ENCODE assay signal across 28 cellular contexts in the genomic region with DNA sequence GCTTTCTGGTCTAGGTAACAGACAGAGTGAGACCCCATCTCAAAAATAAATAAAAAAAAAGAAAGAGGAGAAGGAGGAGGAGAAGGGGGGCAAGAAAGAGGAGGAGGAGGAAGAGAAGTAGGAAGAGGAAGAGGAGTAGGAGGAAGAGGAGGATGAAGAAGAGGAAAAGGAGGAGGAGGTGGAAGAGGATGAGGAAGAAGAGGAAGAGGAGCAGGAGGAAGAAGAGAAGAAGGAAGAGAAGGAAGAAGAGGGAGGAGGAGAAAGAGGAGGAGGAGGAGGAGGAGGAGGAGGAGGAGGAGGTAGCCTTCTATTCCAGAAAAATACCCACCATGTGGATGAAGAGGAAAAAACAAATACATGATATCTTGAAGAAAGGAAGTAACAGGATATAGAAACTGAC.
"Had no signal": no experiment of that assay in that cellular context is flagged by ENCODE, and none has a peak within 500 bp of the region (broad histone marks: within the 10 kb centered on the region; RNA-seq: fewer than 3 reads in every experiment).

No MANE protein-coding gene starts in this region.

- H3K4me3 Mint-ChIP-seq: stimulated activated effector memory CD8-positive, alpha-beta T cell treated with anti-CD3 and anti-CD28 coated beads, Interleukin-12 subunit alpha, Interleukin-12 subunit beta, amount 100 ng/mL, for 72 hours; stimulated activated memory B cell treated with anti-CD40 and anti-IgM and Interleukin-4, amounts not matched to agents 10 μg/mL and 1 μg/mL and 100 μg/mL, for 72 hours; stimulated activated naive B cell treated with anti-CD40 and anti-IgM and Interleukin-4, amounts not matched to agents 10 μg/mL and 1 μg/mL and 100 μg/mL, for 72 hours; stimulated activated naive CD8-positive, alpha-beta T cell treated with anti-CD3 and anti-CD28 coated beads, Interleukin-15, amount 100 ng/mL, for 72 hours; stimulated activated naive CD8-positive, alpha-beta T cell treated with anti-CD3 and anti-CD28 coated beads, Interleukin-15, Interleukin-2, amounts not matched to agents 100 ng/mL and 50 ng/mL, for 24 hours; type B pancreatic cell had no signal

- H3K27ac ChIP-seq: stomach, suprapubic skin, testis, thoracic aorta, thyroid gland, tibial artery, tibial nerve, transverse colon, upper lobe of left lung, upper lobe of right lung, uterus, vagina had no signal

- H3K27me3 ChIP-seq: testis, thyroid gland, upper lobe of left lung, vagina had no signal

- H3K9me3 ChIP-seq: suprapubic skin, testis, thoracic aorta, thyroid gland, transverse colon, upper lobe of right lung, vagina had no signal

- H3K4me3 ChIP-seq: stomach, suprapubic skin, testis, thoracic aorta, thyroid gland, tibial artery, tibial nerve, transverse colon, upper lobe of left lung, upper lobe of right lung, uterus, vagina had no signal

- H3K4me1 Mint-ChIP-seq: stimulated activated effector memory CD8-positive, alpha-beta T cell treated with anti-CD3 and anti-CD28 coated beads, Interleukin-12 subunit alpha, Interleukin-12 subunit beta, amount 100 ng/mL, for 72 hours; stimulated activated memory B cell treated with anti-CD40 and anti-IgM and Interleukin-4, amounts not matched to agents 10 μg/mL and 1 μg/mL and 100 μg/mL, for 72 hours; stimulated activated naive B cell treated with anti-CD40 and anti-IgM and Interleukin-4, amounts not matched to agents 10 μg/mL and 1 μg/mL and 100 μg/mL, for 72 hours; stimulated activated naive CD8-positive, alpha-beta T cell treated with anti-CD3 and anti-CD28 coated beads, Interleukin-15, amount 100 ng/mL, for 72 hours had no signal

- H3K4me1 ChIP-seq: suprapubic skin, testis, thyroid gland, tibial artery, tibial nerve, transverse colon, upper lobe of left lung, upper lobe of right lung, uterus, vagina had no signal

- H3K36me3 Mint-ChIP-seq: stimulated activated effector memory CD8-positive, alpha-beta T cell treated with anti-CD3 and anti-CD28 coated beads, Interleukin-12 subunit alpha, Interleukin-12 subunit beta, amount 100 ng/mL, for 72 hours; stimulated activated memory B cell treated with anti-CD40 and anti-IgM and Interleukin-4, amounts not matched to agents 10 μg/mL and 1 μg/mL and 100 μg/mL, for 72 hours; stimulated activated naive B cell treated with anti-CD40 and anti-IgM and Interleukin-4, amounts not matched to agents 10 μg/mL and 1 μg/mL and 100 μg/mL, for 72 hours; type B pancreatic cell had no signal

- H3K36me3 ChIP-seq: stomach, suprapubic skin, thoracic aorta, thyroid gland, tibial artery, tibial nerve, transverse colon, upper lobe of left lung, upper lobe of right lung, uterus, vagina had no signal

- H3K27ac Mint-ChIP-seq: stimulated activated effector memory CD8-positive, alpha-beta T cell treated with anti-CD3 and anti-CD28 coated beads, Interleukin-12 subunit alpha, Interleukin-12 subunit beta, amount 100 ng/mL, for 72 hours; stimulated activated memory B cell treated with anti-CD40 and anti-IgM and Interleukin-4, amounts not matched to agents 10 μg/mL and 1 μg/mL and 100 μg/mL, for 72 hours; stimulated activated naive B cell treated with anti-CD40 and anti-IgM and Interleukin-4, amounts not matched to agents 10 μg/mL and 1 μg/mL and 100 μg/mL, for 72 hours; stimulated activated naive CD8-positive, alpha-beta T cell treated with anti-CD3 and anti-CD28 coated beads, Interleukin-15, amount 100 ng/mL, for 72 hours; stimulated activated naive CD8-positive, alpha-beta T cell treated with anti-CD3 and anti-CD28 coated beads, Interleukin-15, Interleukin-2, amounts not matched to agents 100 ng/mL and 50 ng/mL, for 24 hours; type B pancreatic cell had no signal

- DNase-seq: stimulated activated CD4-positive, alpha-beta T cell treated with anti-CD3 and anti-CD28 coated beads, Interleukin-2, amount 100 ng/mL, for 48 hours; stimulated activated CD4-positive, alpha-beta T cell treated with anti-CD3 and anti-CD28 coated beads, Interleukin-4, amount 100 ng/mL, for 1 hour; stimulated activated CD4-positive, alpha-beta T cell treated with anti-CD3 and anti-CD28 coated beads, Interleukin-4, amount 100 ng/mL, for 24 hours; stimulated activated CD4-positive, alpha-beta T cell treated with anti-CD3 and anti-CD28 coated beads, Interleukin-4, amount 100 ng/mL, for 4 hours; stimulated activated CD8-positive, alpha-beta memory T cell treated with anti-CD3 and anti-CD28 coated beads, Interleukin-4, amount 100 ng/mL, for 48 hours; stimulated activated naive B cell treated with anti-CD40 and anti-IgM and Interleukin-4, amounts not matched to agents 10 μg/mL and 1 μg/mL and 100 μg/mL, for 72 hours; stimulated activated naive CD4-positive, alpha-beta T cell; stimulated activated naive CD4-positive, alpha-beta T cell treated with Interleukin-2 at 50 U/mL for 16 hours; stimulated activated naive CD8-positive, alpha-beta T cell treated with anti-CD3 and anti-CD28 coated beads, Interleukin-15, amount 100 ng/mL, for 72 hours; stimulated activated naive CD8-positive, alpha-beta T cell treated with anti-CD3 and anti-CD28 coated beads, Interleukin-15, Interleukin-2, amounts not matched to agents 100 U/mL and 50 U/mL, for 24 hours; stomach; substantia nigra; testis; thyroid gland; tibial artery; transverse colon; trophoblast cell; upper lobe of left lung; upper lobe of right lung; uterus had no signal
